In genomic region chr4:102867278-102868152, GRCh38 we compare ENCODE assay signal across 8 cellular contexts. TPM values are rescaled to one million over a fixed set of nuclear protein-coding genes. Genes with fewer than 3 reads are reported as not detected.
DNase-seq lines count a peak whose midpoint lies in the region; ATAC-seq and TF ChIP-seq lines count a peak whose summit lies in the region.

No MANE protein-coding gene starts in this region.

- no peaks in the 10 kb centered on the region for H3K27me3 ChIP-seq in RWPE2 (ENCODE audit: insufficient read depth, poor library complexity, severe bottlenecking)
- H3K27me3 ChIP-seq in esophagus (ENCODE audit: control insufficient read depth in 1 of 2, insufficient read depth in 2 of 2, low read length in 2 of 2) = no peaks in the 10 kb centered on the region
- no peaks in the 10 kb centered on the region for H3K27me3 ChIP-seq in skeletal muscle satellite cell (ENCODE audit: control insufficient read depth, insufficient read depth, low read length)

- H3K36me3 Mint-ChIP-seq in activated T-cell treated with anti-CD3 and anti-CD28 coated beads, Interleukin-2, amount 50 U/mL, for 72 hours (ENCODE audit: insufficient read depth in 2 of 2) = peaks cover 1 to 15% of the 10 kb centered on the region in 2 donors

- H3K36me3 ChIP-seq in RWPE2 (ENCODE audit: low read depth) = peaks cover 15% of the 10 kb centered on the region
- H3K36me3 ChIP-seq in esophagus (ENCODE audit: control insufficient read depth in 2 of 2, insufficient read depth in 2 of 2, low read length in 1 of 2) = no peaks in the 10 kb centered on the region
- H3K36me3 ChIP-seq in skeletal muscle satellite cell (ENCODE audit: insufficient read depth, low read length) = no peaks in the 10 kb centered on the region

- POLR2A ChIA-PET in GM10248 (lab: Yijun Ruan, JAX) = interaction anchor here (1.6 to 2.6 kb wide), 2 partner anchors 16 to 39 kb away, joined by 13 to 49 read pairs; partner anchors contain the start of gene UBE2D3

- peaks cover 63% of the 10 kb centered on the region for H3K4me1 Mint-ChIP-seq in activated T-cell treated with anti-CD3 and anti-CD28 coated beads, Interleukin-2, amount 50 U/mL, for 72 hours (ENCODE audit: low read depth)

- WGBS in esophagus, 2 donors = 73 to 78% methylated on average over 12 of the region's 12 CpGs

- H3K27ac ChIP-seq in RWPE2 (ENCODE audit: poor library complexity, severe bottlenecking) (peak overlapping the region; percentile 88), esophagus (ENCODE audit: low read depth in 2 of 2, low read length in 1 of 2) (peak overlapping the region; percentile 97 to 99)

- H3K9me3 ChIP-seq in RWPE2 (ENCODE audit: severe bottlenecking) (no peaks in the 10 kb centered on the region), esophagus (ENCODE audit: control insufficient read depth in 2 of 2, insufficient read depth in 1 of 2, low read depth in 1 of 2, low read length in 1 of 2) (no peaks in the 10 kb centered on the region), skeletal muscle satellite cell (replicated peaks; ENCODE audit: low read length) (no peaks in the 10 kb centered on the region)

- H3K4me3 ChIP-seq in RWPE2 (ENCODE audit: severe bottlenecking) (peak overlapping the region; percentile 57), esophagus (ENCODE audit: low read depth in 1 of 2, low read length in 2 of 2) (peak overlapping the region; percentile 75 to 84), skeletal muscle satellite cell (ENCODE audit: low read length) (peak overlapping the region; percentile 82)

- TF ChIP-seq CTCF in RWPE2 (IDR thresholded peaks at IDR 0.05; ENCODE audit: poor library complexity, severe bottlenecking) (no peak), GM10248 (IDR thresholded peaks at IDR 0.05; ENCODE audit: control extremely low read depth, extremely low read depth, low read depth, missing control alignments) (no peak)

- peak overlapping the region; percentile 96 for H3K27ac Mint-ChIP-seq in activated T-cell treated with anti-CD3 and anti-CD28 coated beads, Interleukin-2, amount 50 U/mL, for 72 hours

- no peaks in the 10 kb centered on the region for H3K9me3 Mint-ChIP-seq in activated T-cell treated with anti-CD3 and anti-CD28 coated beads, Interleukin-2, amount 50 U/mL, for 72 hours

- H3K4me2 ChIP-seq in skeletal muscle satellite cell (ENCODE audit: low read length) = peak overlapping the region; percentile 88

- no peaks in the 10 kb centered on the region for H3K27me3 Mint-ChIP-seq in activated T-cell treated with anti-CD3 and anti-CD28 coated beads, Interleukin-2, amount 50 U/mL, for 72 hours (ENCODE audit: low read depth)

- H3K4me3 Mint-ChIP-seq in activated T-cell treated with anti-CD3 and anti-CD28 coated beads, Interleukin-2, amount 50 U/mL, for 72 hours = peak overlapping the region; percentile 97 to 99

- no peak for ATAC-seq in activated T-cell treated with anti-CD3 and anti-CD28 coated beads, Interleukin-2, amount 50 U/mL, for 72 hours (replicated peaks in 1 of 2)
- ATAC-seq in RWPE2 (ENCODE audit: low read depth) = no peak

- CTCF ChIA-PET in GM10248 (lab: Yijun Ruan, JAX) = interaction anchor here (0.9 to 3.0 kb wide), 5 partner anchors 15 to 40 kb away, joined by 3 to 13 read pairs (median 3); partner anchors contain the start of gene UBE2D3

- peaks cover 23% of the 10 kb centered on the region for H3K4me1 ChIP-seq in RWPE2 (ENCODE audit: insufficient read depth, poor library complexity, severe bottlenecking)
- no peaks in the 10 kb centered on the region for H3K4me1 ChIP-seq in esophagus (ENCODE audit: control insufficient read depth in 2 of 2, insufficient read depth in 2 of 2, low read length in 1 of 2)
- peaks cover 6% of the 10 kb centered on the region for H3K4me1 ChIP-seq in skeletal muscle satellite cell (ENCODE audit: control insufficient read depth, insufficient read depth, low read length)

- peak overlapping the region; percentile 80 for H3K9ac ChIP-seq in skeletal muscle satellite cell (ENCODE audit: low read depth, low read length)

- DNase-seq in activated T-cell treated with anti-CD3 and anti-CD28 coated beads, Interleukin-2, amount 50 U/mL, for 72 hours = no peak
- DNase-seq in activated T-cell treated with anti-CD3 and anti-CD28 coated beads, Interleukin-2, amount 50 U/mL, for 48 hours = no peak
- DNase-seq in RWPE2 (ENCODE audit: low spot score) (no peak), DMS 273 (lab: John Stamatoyannopoulos, UW; ENCODE audit: unreplicated experiment) (no peak), GM10248 (ENCODE audit: extremely low spot score) (no peak), AG08396 (ENCODE audit: low spot score) (no peak)

RNA-seq across cellular contexts. Expression of gene CISD2, which starts 1.3 kb away (rescaled TPM):
- 10 to 100 TPM; 36.3 to 38.4 TPM for total RNA-seq in activated T-cell treated with anti-CD3 and anti-CD28 coated beads, Interleukin-2, amount 50 U/mL, for 72 hours
- polyA plus RNA-seq in esophagus = 10 to 100 TPM; 11.4 to 15.7 TPM
- 36.0 and 37.4 TPM in 2 replicates for total RNA-seq in skeletal muscle satellite cell (2012; rRNA removed)

RNA-seq across cellular contexts. Expression of gene UBE2D3, which starts 40.2 kb away (rescaled TPM):
- total RNA-seq in activated T-cell treated with anti-CD3 and anti-CD28 coated beads, Interleukin-2, amount 50 U/mL, for 72 hours = 100 to 1,000 TPM; 460 to 481 TPM
- 100 to 1,000 TPM; 185 to 218 TPM for polyA plus RNA-seq in esophagus
- 323 and 356 TPM in 2 replicates for total RNA-seq in skeletal muscle satellite cell (2012; rRNA removed)
